ENCODE assay signal across 13 cellular contexts in genomic region chr1:7478142-7478796, GRCh38.
DNase-seq lines count a peak whose midpoint lies in the region; ATAC-seq and TF ChIP-seq lines count a peak whose summit lies in the region.
"Had no signal": no experiment of that assay in that cellular context is flagged by ENCODE, and none has a peak within 500 bp of the region (broad histone marks: within the 10 kb centered on the region; RNA-seq: fewer than 3 reads in every experiment).

No MANE protein-coding gene starts in this region.

- no peak overlapping the region for H3K27ac Mint-ChIP-seq in natural killer cell treated with Interleukin-12 subunit alpha and Interleukin-12 subunit beta and Interleukin-15 and Interleukin-18, amount 100 ng/mL, for 72 hours
- H3K27ac Mint-ChIP-seq: activated naive CD8-positive, alpha-beta T cell treated with anti-CD3 and anti-CD28 coated beads for 36 hours; CD14-positive monocyte; WTC11 had no signal

- H3K27me3 ChIP-seq in right atrium auricular region: no peaks in the 10 kb centered on the region

- no peaks in the 10 kb centered on the region for H3K36me3 ChIP-seq in right atrium auricular region

- intact Hi-C loops in lower leg skin (cut with DNase I; ENCODE audit: low total_unique reads): no loop called here

- TF ChIP-seq POLR2A in lower leg skin (IDR thresholded peaks at IDR 0.05): no peak

- peaks cover 3 to 7% of the 10 kb centered on the region in 2 donors for H3K27me3 Mint-ChIP-seq in natural killer cell treated with Interleukin-12 subunit alpha and Interleukin-12 subunit beta and Interleukin-15 and Interleukin-18, amount 100 ng/mL, for 72 hours
- H3K27me3 Mint-ChIP-seq: activated naive CD8-positive, alpha-beta T cell treated with anti-CD3 and anti-CD28 coated beads for 36 hours had no signal

- H3K4me1 Mint-ChIP-seq in natural killer cell treated with Interleukin-12 subunit alpha and Interleukin-12 subunit beta and Interleukin-15 and Interleukin-18, amount 100 ng/mL, for 72 hours (ENCODE audit: low read depth in 2 of 2): no peaks in the 10 kb centered on the region
- H3K4me1 Mint-ChIP-seq: activated naive CD8-positive, alpha-beta T cell treated with anti-CD3 and anti-CD28 coated beads for 36 hours; CD14-positive monocyte had no signal

- no peak overlapping the region for H3K4me3 Mint-ChIP-seq in natural killer cell treated with Interleukin-12 subunit alpha and Interleukin-12 subunit beta and Interleukin-15 and Interleukin-18, amount 100 ng/mL, for 72 hours
- H3K4me3 Mint-ChIP-seq: activated naive CD8-positive, alpha-beta T cell treated with anti-CD3 and anti-CD28 coated beads for 36 hours; CD14-positive monocyte; WTC11 had no signal

- no peaks in the 10 kb centered on the region for H3K36me3 Mint-ChIP-seq in natural killer cell treated with Interleukin-12 subunit alpha and Interleukin-12 subunit beta and Interleukin-15 and Interleukin-18, amount 100 ng/mL, for 72 hours
- H3K36me3 Mint-ChIP-seq: activated naive CD8-positive, alpha-beta T cell treated with anti-CD3 and anti-CD28 coated beads for 36 hours; CD14-positive monocyte; WTC11 had no signal

- H3K4me3 ChIP-seq in right atrium auricular region (no peak overlapping the region), lower leg skin (ENCODE audit: low read depth, poor library complexity, severe bottlenecking) (no peak overlapping the region)

- ATAC-seq in SK-N-SH treated with all-trans-retinoic acid at 6 μM for 48 hours (peak; percentile 43; the same call in 2 of the 3 replicates), GM19452 (IDR thresholded peaks at IDR 0.05; ENCODE audit: unreplicated experiment) (no peak), GM19351 (IDR thresholded peaks at IDR 0.05; ENCODE audit: unreplicated experiment) (no peak)
- ATAC-seq in natural killer cell treated with Interleukin-12 subunit alpha and Interleukin-12 subunit beta and Interleukin-15 and Interleukin-18, amount 100 ng/mL, for 72 hours: no peak
- ATAC-seq: WTC11 had no signal

- no peaks in the 10 kb centered on the region for H3K9me3 Mint-ChIP-seq in natural killer cell treated with Interleukin-12 subunit alpha and Interleukin-12 subunit beta and Interleukin-15 and Interleukin-18, amount 100 ng/mL, for 72 hours
- H3K9me3 Mint-ChIP-seq: activated naive CD8-positive, alpha-beta T cell treated with anti-CD3 and anti-CD28 coated beads for 36 hours; CD14-positive monocyte; WTC11 had no signal

- no peak for TF ChIP-seq CTCF in right atrium auricular region (IDR thresholded peaks at IDR 0.05)
- no peak for TF ChIP-seq CTCF in lower leg skin (IDR thresholded peaks at IDR 0.05)

- peaks cover 0 to 26% of the 10 kb centered on the region in 2 donors for H3K4me1 ChIP-seq in right atrium auricular region

- DNase-seq in COLO668 (lab: John Stamatoyannopoulos, UW; ENCODE audit: unreplicated experiment) (peak; percentile 51), right atrium auricular region (ENCODE audit: low spot score) (no peak), retina (peak; percentile 62), lower leg skin (ENCODE audit: low spot score in 2 of 2) (no peak)
- no peak for DNase-seq in natural killer cell treated with Interleukin-12 subunit alpha and Interleukin-12 subunit beta and Interleukin-15 and Interleukin-18, amount 100 ng/mL, for 72 hours (ENCODE audit: low spot score)
- DNase-seq: activated naive CD8-positive, alpha-beta T cell treated with anti-CD3 and anti-CD28 coated beads for 36 hours; NCI-H2081 treated with DMSO at 0.1 percent for 48 hours; stimulated activated CD4-positive, alpha-beta T cell treated with anti-CD3 and anti-CD28 coated beads, Interleukin-4, amount 100 ng/mL, for 24 hours had no signal

- WGBS in lower leg skin, 2 donors: 32 to 33% methylated on average over 13 of the region's 13 CpGs

- no peaks in the 10 kb centered on the region for H3K9me3 ChIP-seq in right atrium auricular region

- H3K27ac ChIP-seq in right atrium auricular region: peak overlapping the region; percentile 61 to 74

TF ChIP-seq in SK-N-SH treated with all-trans-retinoic acid at 6 μM for 48 hours, 23 proteins besides CTCF, POLR2A, EP300 and RAD21:
- TF ChIP-seq ZFP3 (CRISPR knock-in tag; IDR thresholded peaks at IDR 0.05) (no peak), TCF4 (CRISPR knock-in tag; IDR thresholded peaks at IDR 0.05; ENCODE audit: borderline replicate concordance) (peak; percentile 59; the same call in 1 of the 2 replicates)

Comparison
In these comparisons a context has a peak if more than half of its experiments do, and no peak if none do; other contexts are left out.
1. DNase-seq: peak in COLO668 (single experiment) and retina (single experiment); none in right atrium auricular region (single experiment), natural killer cell treated with Interleukin-12 subunit alpha and Interleukin-12 subunit beta and Interleukin-15 and Interleukin-18, amount 100 ng/mL, for 72 hours (single experiment) and lower leg skin (0 of 2).